Comparison of ENCODE assay signal across 14 cellular contexts in the genomic region with DNA sequence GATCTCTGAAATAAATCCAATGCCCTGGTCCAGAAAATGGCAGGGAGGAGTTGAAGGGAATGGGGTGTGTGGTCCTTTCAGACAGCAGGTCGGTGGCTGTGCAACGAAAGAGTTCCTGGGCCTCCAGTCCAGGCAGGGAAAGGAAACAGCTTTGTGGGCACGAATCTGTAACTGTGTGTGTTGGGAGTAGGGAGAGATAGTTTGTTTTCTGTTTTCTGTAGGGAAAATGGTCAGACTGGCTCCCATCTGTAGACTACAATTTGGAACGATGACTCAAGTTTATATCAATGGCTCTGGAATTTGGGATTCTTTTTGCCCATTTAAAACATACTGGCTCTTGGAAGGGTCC. TPM values are rescaled to one million over a fixed set of nuclear protein-coding genes. Genes with fewer than 3 reads are reported as not detected.
DNase-seq lines count a peak whose midpoint lies in the region; ATAC-seq, FAIRE-seq and TF ChIP-seq lines count a peak whose summit lies in the region.
"Had no signal": no experiment of that assay in that cellular context is flagged by ENCODE, and none has a peak within 500 bp of the region (broad histone marks: within the 10 kb centered on the region; RNA-seq: fewer than 3 reads in every experiment).

No MANE protein-coding gene starts in this region.

- peak overlapping the region; percentile 96 for H3K27ac ChIP-seq in RWPE1
- H3K27ac ChIP-seq in kidney (ENCODE audit: low read depth in 2 of 2, low read length in 2 of 2), result peak overlapping the region; percentile 94 to 96
- peak overlapping the region; percentile 95 to 99 (median 98) for H3K27ac ChIP-seq in transverse colon
- no peak overlapping the region for H3K27ac ChIP-seq in dorsolateral prefrontal cortex
- H3K27ac ChIP-seq in heart left ventricle, result peak overlapping the region in 1 of 12 donors; percentile 91
- H3K27ac ChIP-seq: BLaER1, cardiac muscle cell, lower lobe of right lung, right atrium auricular region had no signal

- whole genome bisulfite sequencing in transverse colon (ENCODE audit: low coverage in 1 of 2), 2 donors, result 3 to 14% methylated on average over 4 of the region's 4 CpGs
- WGBS in heart left ventricle, 4 donors, result 18 to 31% (median 26%) methylated on average over 4 of the region's 4 CpGs

- peaks cover 12% of the 10 kb centered on the region for H3K4me1 Mint-ChIP-seq in activated naive CD4-positive, alpha-beta T cell treated with anti-CD3 and anti-CD28 coated beads, Interleukin-2, amount 10 ng/mL, durations not matched to agents 7 days and 5 days

- intact Hi-C loops in kidney (cut with DNase I) (no loop called here), transverse colon (cut with DNase I; ENCODE audit: low total_unique reads) (loop anchor here (10.0 kb wide), 1 partner anchor 1313 kb away; no protein-coding TSS in a partner anchor), dorsolateral prefrontal cortex (cut with DNase I) (loop anchor here in 1 of 2 donors (10.0 kb wide), 1 partner anchor 1313 kb away; no protein-coding TSS in a partner anchor), heart left ventricle (cut with DNase I) (loop anchor here in 7 of 10 donors (10.0 kb wide), 6 partner anchors 803 to 1313 kb away; no protein-coding TSS in a partner anchor)

- H3K27ac Mint-ChIP-seq in activated naive CD4-positive, alpha-beta T cell treated with anti-CD3 and anti-CD28 coated beads, Interleukin-2, amount 10 ng/mL, durations not matched to agents 7 days and 5 days, result peak overlapping the region; percentile 24
- peak overlapping the region in 1 of 2 donors; percentile 93 for H3K27ac Mint-ChIP-seq in activated naive CD4-positive, alpha-beta T cell treated with anti-CD3 and anti-CD28 coated beads, Interleukin-2, amount 50 U/mL, for 72 hours

- peak overlapping the region; percentile 79 to 95 for H3K9ac ChIP-seq in kidney (ENCODE audit: low read length in 2 of 2)
- H3K9ac ChIP-seq: BLaER1 had no signal

- peaks cover 0 to 5% of the 10 kb centered on the region in 2 donors for H3K36me3 ChIP-seq in kidney (ENCODE audit: control insufficient read depth in 1 of 2, insufficient read depth in 2 of 2, low read length in 2 of 2)
- H3K36me3 ChIP-seq in transverse colon, result no peaks in the 10 kb centered on the region
- no peaks in the 10 kb centered on the region for H3K36me3 ChIP-seq in heart left ventricle
- H3K36me3 ChIP-seq: BLaER1, cardiac muscle cell, lower lobe of right lung, right atrium auricular region had no signal

- peaks cover 99% of the 10 kb centered on the region for H3K27me3 Mint-ChIP-seq in activated naive CD4-positive, alpha-beta T cell treated with anti-CD3 and anti-CD28 coated beads, Interleukin-2, amount 10 ng/mL, durations not matched to agents 7 days and 5 days

- H3K9me3 ChIP-seq in kidney (ENCODE audit: control insufficient read depth in 1 of 2, low read length in 2 of 2) (no peaks in the 10 kb centered on the region), transverse colon (no peaks in the 10 kb centered on the region), heart left ventricle (no peaks in the 10 kb centered on the region)
- H3K9me3 ChIP-seq: lower lobe of right lung, right atrium auricular region had no signal

- no peak for TF ChIP-seq CTCF in RWPE1 (conservative IDR thresholded peaks at IDR 0.05; ENCODE audit: low read depth)
- no peak for TF ChIP-seq CTCF in kidney (IDR thresholded peaks at IDR 0.05; ENCODE audit: borderline replicate concordance, extremely low read depth, insufficient read depth)
- TF ChIP-seq CTCF in transverse colon (IDR thresholded peaks at IDR 0.05), result no peak
- TF ChIP-seq CTCF in dorsolateral prefrontal cortex (IDR thresholded peaks at IDR 0.05 in 54 of 56, conservative IDR thresholded peaks at IDR 0.05 in 2 of 56; ENCODE audit: low read depth in 1 of 56, partially characterized antibody in 56 of 56), result no peak
- no peak for TF ChIP-seq CTCF in heart left ventricle (IDR thresholded peaks at IDR 0.05)

- ATAC-seq in activated naive CD4-positive, alpha-beta T cell treated with anti-CD3 and anti-CD28 coated beads, Interleukin-2, amount 50 U/mL, for 72 hours, result no peak
- no peak for ATAC-seq in heart left ventricle
- ATAC-seq: lower lobe of right lung had no signal

- TF ChIP-seq EP300 in transverse colon (IDR thresholded peaks at IDR 0.05; ENCODE audit: low read depth), result no peak

- peak overlapping the region; percentile 28 for H3K4me3 Mint-ChIP-seq in activated naive CD4-positive, alpha-beta T cell treated with anti-CD3 and anti-CD28 coated beads, Interleukin-2, amount 10 ng/mL, durations not matched to agents 7 days and 5 days

- no peaks in the 10 kb centered on the region for H3K9me3 Mint-ChIP-seq in activated naive CD4-positive, alpha-beta T cell treated with anti-CD3 and anti-CD28 coated beads, Interleukin-2, amount 10 ng/mL, durations not matched to agents 7 days and 5 days
- H3K9me3 Mint-ChIP-seq in activated naive CD4-positive, alpha-beta T cell treated with anti-CD3 and anti-CD28 coated beads, Interleukin-2, amount 50 U/mL, for 72 hours, result no peaks in the 10 kb centered on the region

- H3K4me3 ChIP-seq in kidney (ENCODE audit: low read length in 2 of 2) (peak overlapping the region; percentile 59 to 86), transverse colon (peak overlapping the region; percentile 3 to 67 (median 60)), dorsolateral prefrontal cortex (no peak overlapping the region), heart left ventricle (no peak overlapping the region)
- H3K4me3 ChIP-seq: BLaER1, cardiac muscle cell, lower lobe of right lung, right atrium auricular region had no signal

- in situ Hi-C loops in transverse colon (cut with MboI; ENCODE audit: low pct_ligation_motif_present in 1 of 4, low pct_unique_long_range_greater_than_20kb in 1 of 4, low sequenced_read_pairs in 3 of 4), result loop anchor here in 3 of 4 donors (25.0 kb wide), 3 partner anchors 806 to 1306 kb away; no protein-coding TSS in a partner anchor

- DNase-seq in activated naive CD4-positive, alpha-beta T cell treated with anti-CD3 and anti-CD28 coated beads, Interleukin-2, amount 10 ng/mL, durations not matched to agents 7 days and 5 days, result no peak
- DNase-seq in activated naive CD4-positive, alpha-beta T cell treated with anti-CD3 and anti-CD28 coated beads, Interleukin-2, amount 50 U/mL, for 72 hours (ENCODE audit: low spot score in 2 of 2), result no peak
- no peak for DNase-seq in RWPE1 (ENCODE audit: low spot score)
- DNase-seq in kidney, result peak; percentile 22
- DNase-seq in transverse colon, result no peak
- no peak for DNase-seq in activated effector memory CD4-positive, alpha-beta T cell treated with Interleukin-2 at 50 U/mL for 16 hours
- DNase-seq in dorsolateral prefrontal cortex, result no peak
- DNase-seq in heart left ventricle, result no peak

- POLR2A ChIA-PET in RWPE1 (lab: Yijun Ruan, JAX; ENCODE audit: low non-redundant PET), result no interaction called here

- H3K27me3 ChIP-seq in transverse colon (peaks cover 44% of the 10 kb centered on the region), dorsolateral prefrontal cortex (peaks cover 41 to 100% (median 99%) of the 10 kb centered on the region in 45 donors), heart left ventricle (peaks cover 87 to 100% (median 99%) of the 10 kb centered on the region in 9 donors)

- no peak for FAIRE-seq in kidney (lab: Jason Lieb, UNC)
- FAIRE-seq: GM19239 had no signal

- CTCF ChIA-PET in activated naive CD4-positive, alpha-beta T cell treated with anti-CD3 and anti-CD28 coated beads, Interleukin-2, amount 10 ng/mL, durations not matched to agents 7 days and 5 days (lab: Charles Lee), result interaction anchor here (1.4 to 1.6 kb wide), 3 partner anchors 12 to 74 kb away, joined by 3 to 8 read pairs (median 4); partner anchors contain the start of genes EVX1 and HOXA6
- CTCF ChIA-PET in RWPE1 (lab: Yijun Ruan, JAX), result interaction anchor here (0.6 to 4.1 kb wide), 4 partner anchors 12 to 308 kb away, joined by 3 to 30 read pairs (median 3); partner anchors contain the start of gene HOXA3

- TF ChIP-seq POLR2A in transverse colon (IDR thresholded peaks at IDR 0.05) (no peak), heart left ventricle (IDR thresholded peaks at IDR 0.05) (no peak)

- peaks cover 5% of the 10 kb centered on the region for H3K36me3 Mint-ChIP-seq in activated naive CD4-positive, alpha-beta T cell treated with anti-CD3 and anti-CD28 coated beads, Interleukin-2, amount 10 ng/mL, durations not matched to agents 7 days and 5 days
- peaks cover 0 to 19% of the 10 kb centered on the region in 2 donors for H3K36me3 Mint-ChIP-seq in activated naive CD4-positive, alpha-beta T cell treated with anti-CD3 and anti-CD28 coated beads, Interleukin-2, amount 50 U/mL, for 72 hours

- H3K4me1 ChIP-seq in kidney (ENCODE audit: control insufficient read depth in 1 of 2, insufficient read depth in 1 of 2, low read depth in 1 of 2, low read length in 2 of 2) (peaks cover 0 to 2% of the 10 kb centered on the region in 2 donors), transverse colon (peaks cover 0 to 29% (median 13%) of the 10 kb centered on the region in 4 donors), heart left ventricle (peaks cover 0 to 58% (median 11%) of the 10 kb centered on the region in 12 donors)
- H3K4me1 ChIP-seq: BLaER1 had no signal

RNA-seq across cellular contexts. Expression of gene HOXA9, which starts 2.6 kb away (rescaled TPM):
- total RNA-seq in activated naive CD4-positive, alpha-beta T cell treated with anti-CD3 and anti-CD28 coated beads, Interleukin-2, amount 50 U/mL, for 72 hours, result not detected
- total RNA-seq in kidney (36.8 TPM), transverse colon (100 to 1,000 TPM in 1 of 4 donors, 10 to 100 TPM in 3; 19.5 to 130 (median 50.6) TPM), dorsolateral prefrontal cortex (not detected), heart left ventricle (under 1 TPM in 1 of 9 donors, not detected in 8; 0.29 TPM)
- polyA plus RNA-seq in kidney (ENCODE audit: insufficient read depth, low read depth, low replicate concordance) (36.7 TPM), heart left ventricle (not detected)
- total RNA-seq: cardiac muscle cell; right atrium auricular region; T-helper 2 cell treated with Interferon-gamma antibody and Interleukin-4, amounts not matched to agents 100 ng/mL and 5 ng/mL, for 36 hours had no signal
- polyA plus RNA-seq: cardiac muscle cell had no signal

RNA-seq across cellular contexts. Expression of gene HOXA10, which starts 6.2 kb away (rescaled TPM):
- not detected for total RNA-seq in activated naive CD4-positive, alpha-beta T cell treated with anti-CD3 and anti-CD28 coated beads, Interleukin-2, amount 50 U/mL, for 72 hours
- 16.3 TPM for total RNA-seq in kidney
- polyA plus RNA-seq in kidney (ENCODE audit: insufficient read depth, low read depth, low replicate concordance), result 17.9 TPM
- 10 to 100 TPM; 19.8 to 68.9 (median 36.4) TPM for total RNA-seq in transverse colon
- under 1 TPM in 1 of 120 experiments, not detected in 119; 0.46 TPM for total RNA-seq in dorsolateral prefrontal cortex
- total RNA-seq in heart left ventricle, result under 1 TPM in 2 of 9 donors, not detected in 7; 0.18 to 0.36 TPM
- polyA plus RNA-seq in heart left ventricle, result under 1 TPM in 1 of 2 donors, not detected in 1; 0.06 TPM
- total RNA-seq: cardiac muscle cell; right atrium auricular region; T-helper 2 cell treated with Interferon-gamma antibody and Interleukin-4, amounts not matched to agents 100 ng/mL and 5 ng/mL, for 36 hours had no signal
- polyA plus RNA-seq: cardiac muscle cell had no signal

RNA-seq across cellular contexts. Expression of gene HOXA7, which starts 11.4 kb away (rescaled TPM):
- total RNA-seq in activated naive CD4-positive, alpha-beta T cell treated with anti-CD3 and anti-CD28 coated beads, Interleukin-2, amount 50 U/mL, for 72 hours, result not detected
- total RNA-seq in kidney (31.3 TPM), transverse colon (10 to 100 TPM in 3 of 4 donors, 1 to 10 TPM in 1; 7.0 to 22.9 (median 12.8) TPM), dorsolateral prefrontal cortex (not detected), heart left ventricle (under 1 TPM in 1 of 9 donors, not detected in 8; 0.29 TPM)
- polyA plus RNA-seq in kidney (ENCODE audit: insufficient read depth, low read depth, low replicate concordance) (23.8 TPM), heart left ventricle (not detected)
- total RNA-seq: cardiac muscle cell; right atrium auricular region; T-helper 2 cell treated with Interferon-gamma antibody and Interleukin-4, amounts not matched to agents 100 ng/mL and 5 ng/mL, for 36 hours had no signal
- polyA plus RNA-seq: cardiac muscle cell had no signal

RNA-seq across cellular contexts. Expression of gene HOXA3, which starts 15.5 kb away (rescaled TPM):
- not detected for total RNA-seq in activated naive CD4-positive, alpha-beta T cell treated with anti-CD3 and anti-CD28 coated beads, Interleukin-2, amount 50 U/mL, for 72 hours
- total RNA-seq in kidney (21.2 TPM), transverse colon (10 to 100 TPM; 14.1 to 27.3 (median 15.7) TPM), dorsolateral prefrontal cortex (under 1 TPM in 2 of 120 experiments, not detected in 118; 0.17 to 0.88 TPM), heart left ventricle (1 to 10 TPM in 3 of 9 donors, under 1 TPM in 4, not detected in 2; 0.19 to 3.1 (median 0.67) TPM)
- polyA plus RNA-seq in kidney (ENCODE audit: insufficient read depth, low read depth, low replicate concordance) (6.3 TPM), heart left ventricle (under 1 TPM; 0.07 to 0.11 TPM)
- total RNA-seq: T-helper 2 cell treated with Interferon-gamma antibody and Interleukin-4, amounts not matched to agents 100 ng/mL and 5 ng/mL, for 36 hours had no signal

RNA-seq across cellular contexts. Expression of gene HOXA11, which starts 17.1 kb away (rescaled TPM):
- not detected for total RNA-seq in activated naive CD4-positive, alpha-beta T cell treated with anti-CD3 and anti-CD28 coated beads, Interleukin-2, amount 50 U/mL, for 72 hours
- 5.2 TPM for total RNA-seq in kidney
- 5.5 TPM for polyA plus RNA-seq in kidney (ENCODE audit: insufficient read depth, low read depth, low replicate concordance)
- total RNA-seq in transverse colon, result 10 to 100 TPM in 1 of 4 donors, 1 to 10 TPM in 3; 4.5 to 21.3 (median 7.7) TPM
- not detected for total RNA-seq in dorsolateral prefrontal cortex
- not detected for total RNA-seq in heart left ventricle
- polyA plus RNA-seq in heart left ventricle, result not detected
- total RNA-seq: cardiac muscle cell; lower lobe of right lung; right atrium auricular region; T-helper 2 cell treated with Interferon-gamma antibody and Interleukin-4, amounts not matched to agents 100 ng/mL and 5 ng/mL, for 36 hours had no signal
- polyA plus RNA-seq: cardiac muscle cell had no signal

Comparison
In these comparisons a context has a peak if more than half of its experiments do, and no peak if none do; other contexts are left out.
1. H3K27ac ChIP-seq: peak in RWPE1 (single experiment), kidney (2 of 2) and transverse colon (4 of 4); none in dorsolateral prefrontal cortex (0 of 59).
2. H3K4me3 ChIP-seq: peak in kidney (2 of 2) and transverse colon (4 of 4); none in dorsolateral prefrontal cortex (0 of 59) and heart left ventricle (0 of 12).
3. RNA of gene HOXA9, which starts 2.6 kb away (total RNA-seq): 19.5 to 130 TPM in transverse colon and 36.8 TPM in kidney (single experiment); 0.29 TPM in heart left ventricle, not detected in activated naive CD4-positive, alpha-beta T cell treated with anti-CD3 and anti-CD28 coated beads, Interleukin-2, amount 50 U/mL, for 72 hours and not detected in dorsolateral prefrontal cortex; every median in the first group is over 10 times any median in the second.
4. RNA of gene HOXA10, which starts 6.2 kb away (total RNA-seq): 19.8 to 68.9 TPM in transverse colon and 16.3 TPM in kidney (single experiment); 0.18 to 0.36 TPM in heart left ventricle, not detected in activated naive CD4-positive, alpha-beta T cell treated with anti-CD3 and anti-CD28 coated beads, Interleukin-2, amount 50 U/mL, for 72 hours and 0.46 TPM in dorsolateral prefrontal cortex; every median in the first group is over 10 times any median in the second.
5. RNA of gene HOXA7, which starts 11.4 kb away (total RNA-seq): 31.3 TPM in kidney (single experiment) and 7.0 to 22.9 TPM in transverse colon; 0.29 TPM in heart left ventricle, not detected in activated naive CD4-positive, alpha-beta T cell treated with anti-CD3 and anti-CD28 coated beads, Interleukin-2, amount 50 U/mL, for 72 hours and not detected in dorsolateral prefrontal cortex; every median in the first group is over 4 times any median in the second.